ENCODE assay signal across 8 cellular contexts in the genomic region with DNA sequence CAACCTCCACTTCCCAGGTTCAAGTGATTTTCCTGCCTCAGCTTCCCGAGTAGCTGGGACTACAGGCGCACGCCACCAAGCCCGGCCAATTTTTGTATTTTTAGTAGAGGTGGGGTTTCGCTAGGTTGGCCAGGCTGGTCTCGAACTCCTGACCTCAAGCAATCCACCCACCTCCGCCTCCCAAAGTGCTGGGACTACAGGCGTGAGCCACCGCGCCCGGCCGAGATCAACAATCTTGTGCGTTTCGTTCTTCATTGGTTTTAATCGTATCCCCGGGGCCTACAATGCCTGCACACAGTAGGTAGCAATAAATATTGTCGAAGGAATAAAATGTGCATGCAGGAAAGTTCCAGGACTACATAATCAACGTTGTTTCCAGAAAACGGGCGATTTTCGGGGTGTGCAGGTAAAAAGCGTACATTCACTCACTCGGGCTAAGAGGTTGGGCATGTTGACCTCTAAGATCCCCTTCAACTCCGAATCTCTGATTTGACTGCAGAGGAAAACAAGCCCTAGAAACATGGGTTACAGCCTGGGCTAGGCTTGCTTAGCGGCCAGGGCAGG. TPM values are rescaled to one million over a fixed set of nuclear protein-coding genes. Genes with fewer than 3 reads are reported as not detected.
DNase-seq lines count a peak whose midpoint lies in the region; ATAC-seq and TF ChIP-seq lines count a peak whose summit lies in the region.

No MANE protein-coding gene starts in this region.

- H3K36me3 ChIP-seq in iPS-18a (ENCODE audit: control insufficient read depth, low read depth, low read length) = no peaks in the 10 kb centered on the region

- peak overlapping the region; percentile 97 for H3K9ac ChIP-seq in iPS-18a (ENCODE audit: low read length)

- peaks cover 51% of the 10 kb centered on the region for H3K4me1 Mint-ChIP-seq in activated T-helper 2 cell treated with anti-CD3 and anti-CD28 coated beads, Interferon-gamma antibody, Interleukin-2, Interleukin-4, amounts not matched to agents 10 μg/mL and 5 μg/mL and 100 μg/mL, durations not matched to agents 14 hours and 24 hours and 36 hours (ENCODE audit: low read depth)
- peaks cover 50% of the 10 kb centered on the region for H3K4me1 Mint-ChIP-seq in stimulated activated effector memory CD8-positive, alpha-beta T cell treated with anti-CD3 and anti-CD28 coated beads, Interleukin-12 subunit alpha, Interleukin-12 subunit beta, amount 100 ng/mL, for 72 hours

- peaks cover 24% of the 10 kb centered on the region for H3K4me1 ChIP-seq in iPS-18a (ENCODE audit: control insufficient read depth, low read depth, low read length)

- no peak for ATAC-seq in stimulated activated effector memory CD8-positive, alpha-beta T cell treated with anti-CD3 and anti-CD28 coated beads, Interleukin-12 subunit alpha, Interleukin-12 subunit beta, amount 100 ng/mL, for 72 hours
- no peak for ATAC-seq in HG03045 (IDR thresholded peaks at IDR 0.05; ENCODE audit: unreplicated experiment)

- no peak for TF ChIP-seq CTCF in HFF-Myc (IDR thresholded peaks at IDR 0.05; ENCODE audit: low read depth, low read length, missing control alignments)

- peaks cover 13% of the 10 kb centered on the region for H3K36me3 Mint-ChIP-seq in activated T-helper 2 cell treated with anti-CD3 and anti-CD28 coated beads, Interferon-gamma antibody, Interleukin-2, Interleukin-4, amounts not matched to agents 10 μg/mL and 5 μg/mL and 100 μg/mL, durations not matched to agents 14 hours and 24 hours and 36 hours (ENCODE audit: low read depth)
- H3K36me3 Mint-ChIP-seq in stimulated activated effector memory CD8-positive, alpha-beta T cell treated with anti-CD3 and anti-CD28 coated beads, Interleukin-12 subunit alpha, Interleukin-12 subunit beta, amount 100 ng/mL, for 72 hours = peaks cover 27% of the 10 kb centered on the region

- intact Hi-C loops in activated T-helper 2 cell treated with anti-CD3 and anti-CD28 coated beads, Interferon-gamma antibody, Interleukin-2, Interleukin-4, amounts not matched to agents 10 μg/mL and 5 μg/mL and 100 μg/mL, durations not matched to agents 14 hours and 24 hours and 36 hours (cut with micrococcal nuclease) = loop anchor here (5.0 to 10.0 kb wide), 5 partner anchors 254 to 1749 kb away; a partner anchor contains a TSS

- no peaks in the 10 kb centered on the region for H3K9me3 ChIP-seq in iPS-18a (ENCODE audit: control insufficient read depth, low read depth, low read length)

- H3K27me3 ChIP-seq in iPS-18a (ENCODE audit: control insufficient read depth, insufficient read depth, low read length) = no peaks in the 10 kb centered on the region

- DNase-seq in HFF-Myc (ENCODE audit: extremely low read depth, low read depth) = no peak
- DNase-seq in activated T-helper 2 cell treated with anti-CD3 and anti-CD28 coated beads, Interferon-gamma antibody, Interleukin-2, Interleukin-4, amounts not matched to agents 10 μg/mL and 5 μg/mL and 100 μg/mL, durations not matched to agents 14 hours and 24 hours and 36 hours (ENCODE audit: low spot score) = no peak
- DNase-seq in stimulated activated effector memory CD8-positive, alpha-beta T cell treated with anti-CD3 and anti-CD28 coated beads, Interleukin-12 subunit alpha, Interleukin-12 subunit beta, amount 100 ng/mL, for 72 hours (ENCODE audit: low spot score in 2 of 2) = no peak
- no peak for DNase-seq in DMS79 treated with DMSO at 0.1 percent for 48 hours (lab: John Stamatoyannopoulos, UW)
- DNase-seq in NCI-H446 (lab: John Stamatoyannopoulos, UW) = no peak
- DNase-seq in NCI-H82 (lab: John Stamatoyannopoulos, UW) = no peak

- H3K27ac Mint-ChIP-seq in activated T-helper 2 cell treated with anti-CD3 and anti-CD28 coated beads, Interferon-gamma antibody, Interleukin-2, Interleukin-4, amounts not matched to agents 10 μg/mL and 5 μg/mL and 100 μg/mL, durations not matched to agents 14 hours and 24 hours and 36 hours = peak overlapping the region; percentile 96
- peak overlapping the region; percentile 93 for H3K27ac Mint-ChIP-seq in stimulated activated effector memory CD8-positive, alpha-beta T cell treated with anti-CD3 and anti-CD28 coated beads, Interleukin-12 subunit alpha, Interleukin-12 subunit beta, amount 100 ng/mL, for 72 hours

- peak overlapping the region; percentile 85 for H3K4me3 ChIP-seq in HFF-Myc (replicated peaks; ENCODE audit: low read depth, low read length)
- peak overlapping the region; percentile 86 for H3K4me3 ChIP-seq in iPS-18a (ENCODE audit: low read length)

- peak overlapping the region; percentile 99 for H3K27ac ChIP-seq in iPS-18a (ENCODE audit: low read length)

- H3K9me3 Mint-ChIP-seq in activated T-helper 2 cell treated with anti-CD3 and anti-CD28 coated beads, Interferon-gamma antibody, Interleukin-2, Interleukin-4, amounts not matched to agents 10 μg/mL and 5 μg/mL and 100 μg/mL, durations not matched to agents 14 hours and 24 hours and 36 hours = no peaks in the 10 kb centered on the region
- no peaks in the 10 kb centered on the region for H3K9me3 Mint-ChIP-seq in stimulated activated effector memory CD8-positive, alpha-beta T cell treated with anti-CD3 and anti-CD28 coated beads, Interleukin-12 subunit alpha, Interleukin-12 subunit beta, amount 100 ng/mL, for 72 hours

- no peaks in the 10 kb centered on the region for H3K27me3 Mint-ChIP-seq in activated T-helper 2 cell treated with anti-CD3 and anti-CD28 coated beads, Interferon-gamma antibody, Interleukin-2, Interleukin-4, amounts not matched to agents 10 μg/mL and 5 μg/mL and 100 μg/mL, durations not matched to agents 14 hours and 24 hours and 36 hours (ENCODE audit: low read depth)

- peak overlapping the region; percentile 97 for H3K4me3 Mint-ChIP-seq in activated T-helper 2 cell treated with anti-CD3 and anti-CD28 coated beads, Interferon-gamma antibody, Interleukin-2, Interleukin-4, amounts not matched to agents 10 μg/mL and 5 μg/mL and 100 μg/mL, durations not matched to agents 14 hours and 24 hours and 36 hours (ENCODE audit: low read depth)
- peak overlapping the region; percentile 87 for H3K4me3 Mint-ChIP-seq in stimulated activated effector memory CD8-positive, alpha-beta T cell treated with anti-CD3 and anti-CD28 coated beads, Interleukin-12 subunit alpha, Interleukin-12 subunit beta, amount 100 ng/mL, for 72 hours

RNA-seq across cellular contexts. Expression of a gene that starts 2.7 kb away (rescaled TPM):
- total RNA-seq in activated T-helper 2 cell treated with anti-CD3 and anti-CD28 coated beads, Interferon-gamma antibody, Interleukin-2, Interleukin-4, amounts not matched to agents 10 μg/mL and 5 μg/mL and 100 μg/mL, durations not matched to agents 14 hours and 24 hours and 36 hours = 52.6 and 64.2 TPM in 2 replicates
